ENCODE assay signal across 9 cellular contexts in genomic region chr4:8597319-8597718, GRCh38. TPM values are rescaled to one million over a fixed set of nuclear protein-coding genes. Genes with fewer than 3 reads are reported as not detected.
"Had no signal": no experiment of that assay in that cellular context is flagged by ENCODE, and none has a peak within 500 bp of the region (broad histone marks: within the 10 kb centered on the region; RNA-seq: fewer than 3 reads in every experiment).

No MANE protein-coding gene starts in this region.

- H2AFZ ChIP-seq: GM23248 had no signal

- H3K4me3 ChIP-seq: GM23248, HAP-1 had no signal

- H3K4me1 ChIP-seq: HAP-1 had no signal

- H3K36me3 ChIP-seq: HAP-1 had no signal

- H3K27ac ChIP-seq: GM23248, HL-60 had no signal

- ATAC-seq: HCT116, HepG2 had no signal

- H3K9me3 ChIP-seq: HAP-1 had no signal

- H3K9ac ChIP-seq: GM23248 had no signal

- DNase-seq: GM23248, GOT3, H7, KBM-7 had no signal

RNA-seq across cellular contexts. Expression of gene CPZ, which starts 4.8 kb away (rescaled TPM):
- polyA plus RNA-seq: IgD-negative memory B cell had no signal

RNA-seq across cellular contexts. Expression of gene GPR78, which starts 17.1 kb away (rescaled TPM):
- polyA plus RNA-seq: IgD-negative memory B cell had no signal
